Comparison of ENCODE assay signal across 28 cellular contexts in genomic region chr11:59708537-59708936, GRCh38. TPM values are rescaled to one million over a fixed set of nuclear protein-coding genes. Genes with fewer than 3 reads are reported as not detected.
DNase-seq lines count a peak whose midpoint lies in the region; ATAC-seq and TF ChIP-seq lines count a peak whose summit lies in the region.
"Had no signal": no experiment of that assay in that cellular context is flagged by ENCODE, and none has a peak within 500 bp of the region (broad histone marks: within the 10 kb centered on the region; RNA-seq: fewer than 3 reads in every experiment).

No MANE protein-coding gene starts in this region.

- H3K4me3 Mint-ChIP-seq in Caco-2 (ENCODE audit: unreplicated experiment) (peak overlapping the region; percentile 19), progenitor cell of endocrine pancreas (ENCODE audit: low read depth) (no peak overlapping the region)
- H3K4me3 Mint-ChIP-seq: activated CD4-positive, alpha-beta memory T cell treated with anti-CD3 and anti-CD28 coated beads, Interleukin-2, amount 10 ng/mL, durations not matched to agents 7 days and 5 days; CD4-positive, alpha-beta T cell; mesothelial cell of epicardium; nephron; stimulated activated memory B cell treated with anti-CD40 and anti-IgM and Interleukin-4, amounts not matched to agents 10 μg/mL and 1 μg/mL and 100 μg/mL, for 72 hours had no signal

- POLR2A ChIA-PET in Caco-2 (lab: Charles Lee), result no interaction called here

- CTCF ChIA-PET in Caco-2 (lab: Charles Lee), result no interaction called here

- H3K27ac Mint-ChIP-seq in Caco-2 (ENCODE audit: unreplicated experiment) (peak overlapping the region; percentile 84), progenitor cell of endocrine pancreas (peak overlapping the region; percentile 49)
- H3K27ac Mint-ChIP-seq: activated CD4-positive, alpha-beta memory T cell treated with anti-CD3 and anti-CD28 coated beads, Interleukin-2, amount 10 ng/mL, durations not matched to agents 7 days and 5 days; activated naive CD4-positive, alpha-beta T cell treated with anti-CD3 and anti-CD28 coated beads, Interleukin-2, amount 50 U/mL, for 72 hours; activated T-helper 2 cell treated with anti-CD3 and anti-CD28 coated beads, Interferon-gamma antibody, Interleukin-2, Interleukin-4, amounts not matched to agents 10 μg/mL and 5 μg/mL and 100 μg/mL, durations not matched to agents 14 hours and 24 hours and 36 hours; CD4-positive, alpha-beta T cell; mesothelial cell of epicardium; stimulated activated memory B cell treated with anti-CD40 and anti-IgM and Interleukin-4, amounts not matched to agents 10 μg/mL and 1 μg/mL and 100 μg/mL, for 72 hours had no signal

- no peak for TF ChIP-seq CTCF in Caco-2 (IDR thresholded peaks at IDR 0.05; ENCODE audit: insufficient read depth in 1 of 2, low read depth in 1 of 2, low read length in 1 of 2, severe bottlenecking in 1 of 2, unreplicated experiment in 1 of 2)
- TF ChIP-seq CTCF in choroid plexus epithelial cell (conservative IDR thresholded peaks at IDR 0.05; ENCODE audit: low read depth, low read length), result no peak
- no peak for TF ChIP-seq CTCF in progenitor cell of endocrine pancreas (IDR thresholded peaks at IDR 0.05; ENCODE audit: unreplicated experiment)

- H3K9me3 Mint-ChIP-seq in Caco-2 (ENCODE audit: unreplicated experiment) (peaks cover 32% of the 10 kb centered on the region), progenitor cell of endocrine pancreas (ENCODE audit: low read depth) (peaks cover 13% of the 10 kb centered on the region)
- H3K9me3 Mint-ChIP-seq: activated CD4-positive, alpha-beta memory T cell treated with anti-CD3 and anti-CD28 coated beads, Interleukin-2, amount 10 ng/mL, durations not matched to agents 7 days and 5 days; activated naive CD4-positive, alpha-beta T cell treated with anti-CD3 and anti-CD28 coated beads, Interleukin-2, amount 50 U/mL, for 72 hours; activated T-helper 2 cell treated with anti-CD3 and anti-CD28 coated beads, Interferon-gamma antibody, Interleukin-2, Interleukin-4, amounts not matched to agents 10 μg/mL and 5 μg/mL and 100 μg/mL, durations not matched to agents 14 hours and 24 hours and 36 hours; CD4-positive, alpha-beta T cell; nephron had no signal

- H3K4me3 ChIP-seq in Caco-2 (ENCODE audit: low read depth, low read length) (no peak overlapping the region), choroid plexus epithelial cell (ENCODE audit: low read depth, low read length) (no peak overlapping the region)
- H3K4me3 ChIP-seq: heart right ventricle, ovary, right atrium auricular region had no signal

- H3K4me1 Mint-ChIP-seq in Caco-2 (ENCODE audit: low read depth, unreplicated experiment) (peaks cover 30% of the 10 kb centered on the region), progenitor cell of endocrine pancreas (ENCODE audit: low read depth) (peaks cover 30% of the 10 kb centered on the region)
- H3K4me1 Mint-ChIP-seq: activated CD4-positive, alpha-beta memory T cell treated with anti-CD3 and anti-CD28 coated beads, Interleukin-2, amount 10 ng/mL, durations not matched to agents 7 days and 5 days; nephron; stimulated activated memory B cell treated with anti-CD40 and anti-IgM and Interleukin-4, amounts not matched to agents 10 μg/mL and 1 μg/mL and 100 μg/mL, for 72 hours had no signal

- intact Hi-C loops in Caco-2 (cut with micrococcal nuclease; ENCODE audit: unreplicated experiment), result no loop called here

- peaks cover 60% of the 10 kb centered on the region for H3K9me3 ChIP-seq in Caco-2
- H3K9me3 ChIP-seq: heart right ventricle, ovary, right atrium auricular region had no signal

- BruUV-seq in Caco-2 (replicated peaks; lab: Mats Ljungman, UMichigan), result no TSS peak

- peaks cover 49% of the 10 kb centered on the region for H3K4me1 ChIP-seq in Caco-2
- H3K4me1 ChIP-seq: heart right ventricle, right atrium auricular region had no signal

- H3K36me3 Mint-ChIP-seq in Caco-2 (ENCODE audit: insufficient read depth, unreplicated experiment) (peaks cover 14% of the 10 kb centered on the region), progenitor cell of endocrine pancreas (ENCODE audit: insufficient read depth) (peaks cover 3% of the 10 kb centered on the region)
- H3K36me3 Mint-ChIP-seq: activated naive CD4-positive, alpha-beta T cell treated with anti-CD3 and anti-CD28 coated beads, Interleukin-2, amount 50 U/mL, for 72 hours; mesothelial cell of epicardium; stimulated activated memory B cell treated with anti-CD40 and anti-IgM and Interleukin-4, amounts not matched to agents 10 μg/mL and 1 μg/mL and 100 μg/mL, for 72 hours had no signal

- H3K27me3 Mint-ChIP-seq in Caco-2 (ENCODE audit: insufficient read depth, unreplicated experiment) (no peaks in the 10 kb centered on the region), progenitor cell of endocrine pancreas (no peaks in the 10 kb centered on the region)

- ATAC-seq in HG03045 (IDR thresholded peaks at IDR 0.05; ENCODE audit: unreplicated experiment) (no peak), GM18870 (IDR thresholded peaks at IDR 0.05; ENCODE audit: unreplicated experiment) (no peak)
- ATAC-seq: activated naive CD4-positive, alpha-beta T cell treated with anti-CD3 and anti-CD28 coated beads, Interleukin-2, amount 50 U/mL, for 72 hours; foreskin keratinocyte; heart right ventricle; left lobe of liver; stimulated activated memory B cell treated with anti-CD40 and anti-IgM and Interleukin-4, amounts not matched to agents 10 μg/mL and 1 μg/mL and 100 μg/mL, for 72 hours had no signal

- H3K27me3 ChIP-seq in Caco-2 (replicated peaks; ENCODE audit: control insufficient read depth, insufficient read depth, low read length), result no peaks in the 10 kb centered on the region
- H3K27me3 ChIP-seq: foreskin keratinocyte, ovary, right atrium auricular region had no signal

- no peak for DNase-seq in Caco-2
- peak; percentile 26 for DNase-seq in LHCN-M2 (ENCODE audit: low read depth)
- DNase-seq in choroid plexus epithelial cell (ENCODE audit: low read depth), result peak; percentile 27
- DNase-seq in progenitor cell of endocrine pancreas (ENCODE audit: low spot score, unreplicated experiment), result no peak
- DNase-seq in DMS53 treated with DMSO at 0.1 percent for 48 hours (lab: John Stamatoyannopoulos, UW; ENCODE audit: unreplicated experiment), result no peak
- DNase-seq: activated CD4-positive, alpha-beta memory T cell treated with anti-CD3 and anti-CD28 coated beads, Interleukin-2, amount 10 ng/mL, durations not matched to agents 7 days and 5 days; activated CD4-positive, CD25-positive, alpha-beta regulatory T cell; CD4-positive, alpha-beta T cell; GOT3; heart right ventricle; NCI-H446 treated with DMSO at 0.1 percent for 48 hours; OCI-M1; ovary; SHP77; stimulated activated CD4-positive, alpha-beta T cell treated with anti-CD3 and anti-CD28 coated beads, Interleukin-4, amount 100 ng/mL, for 1 hour had no signal

- no peaks in the 10 kb centered on the region for H3K36me3 ChIP-seq in Caco-2 (ENCODE audit: control insufficient read depth, insufficient read depth, low read length)
- H3K36me3 ChIP-seq: heart right ventricle, ovary, right atrium auricular region had no signal

RNA-seq across cellular contexts. Expression of gene OR10V1, which starts 5.1 kb away (rescaled TPM):
- not detected in 2 replicates for total RNA-seq in Caco-2 (2022)
- not detected in 2 replicates for total RNA-seq in LHCN-M2 (2014; rRNA removed)
- polyA plus RNA-seq in LHCN-M2 (2012), result not detected
- total RNA-seq in progenitor cell of endocrine pancreas, result not detected in 2 replicates
- total RNA-seq: activated CD4-positive, alpha-beta memory T cell treated with anti-CD3 and anti-CD28 coated beads, Interleukin-2, amount 10 ng/mL, durations not matched to agents 7 days and 5 days; activated naive CD4-positive, alpha-beta T cell treated with anti-CD3 and anti-CD28 coated beads, Interleukin-2, amount 50 U/mL, for 72 hours; activated T-helper 2 cell treated with anti-CD3 and anti-CD28 coated beads, Interferon-gamma antibody, Interleukin-2, Interleukin-4, amounts not matched to agents 10 μg/mL and 5 μg/mL and 100 μg/mL, durations not matched to agents 14 hours and 24 hours and 36 hours; CD4-positive, alpha-beta T cell; cerebellum; epithelial cell of proximal tubule; foreskin keratinocyte; heart right ventricle; left lobe of liver; mesothelial cell of epicardium; ovary; right atrium auricular region; temporal lobe had no signal
- polyA plus RNA-seq: foreskin keratinocyte, heart right ventricle, ovary had no signal

RNA-seq across cellular contexts. Expression of gene PATL1, which starts 39.7 kb away (rescaled TPM):
- total RNA-seq in Caco-2 (2022) (57.8 and 61.4 TPM in 2 replicates), LHCN-M2 (2014; rRNA removed) (21.3 and 23.1 TPM in 2 replicates), progenitor cell of endocrine pancreas (43.0 and 43.7 TPM in 2 replicates)
- polyA plus RNA-seq in LHCN-M2 (2012), result 18.9 TPM

RNA-seq across cellular contexts. Expression of gene STX3, which starts 46.6 kb away (rescaled TPM):
- total RNA-seq in Caco-2 (2022), result 178 and 181 TPM in 2 replicates
- 11.9 and 16.9 TPM in 2 replicates for total RNA-seq in LHCN-M2 (2014; rRNA removed)
- 11.6 TPM for polyA plus RNA-seq in LHCN-M2 (2012)
- total RNA-seq in progenitor cell of endocrine pancreas, result 91.5 and 113 TPM in 2 replicates

Comparison
In these comparisons a context has a peak if more than half of its experiments do, and no peak if none do; other contexts are left out.
1. DNase-seq: peak in LHCN-M2 (single experiment) and choroid plexus epithelial cell (single experiment); none in Caco-2 (0 of 2), progenitor cell of endocrine pancreas (single experiment) and DMS53 treated with DMSO at 0.1 percent for 48 hours (single experiment).